ENCODE assay signal across 19 cellular contexts in the genomic region with DNA sequence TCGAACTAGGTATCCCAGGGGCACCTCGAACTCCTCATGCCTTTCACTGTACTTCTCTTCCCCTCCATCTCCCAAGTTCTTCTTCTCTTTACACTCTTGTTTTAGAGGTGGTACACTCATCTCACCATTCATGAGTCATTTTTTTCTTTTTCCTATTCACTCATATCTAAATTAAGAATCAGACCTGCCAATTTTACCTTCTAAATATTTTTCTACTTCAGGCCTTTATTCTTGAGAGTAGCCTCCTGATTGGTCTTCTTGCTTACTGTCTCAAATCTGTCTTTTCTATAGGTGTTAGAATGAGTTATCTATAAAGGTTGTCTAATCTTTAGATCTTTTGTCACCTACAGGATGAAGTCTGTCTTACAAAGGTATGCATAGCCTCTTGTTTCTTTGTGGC. TPM values are rescaled to one million over a fixed set of nuclear protein-coding genes. Genes with fewer than 3 reads are reported as not detected.
A peak's percentile ranks its signal among the peaks of the same experiment; 100 is the strongest.
DNase-seq lines count a peak whose midpoint lies in the region; ATAC-seq and TF ChIP-seq lines count a peak whose summit lies in the region.
"Had no signal": no experiment of that assay in that cellular context is flagged by ENCODE, and none has a peak within 500 bp of the region (broad histone marks: within the 10 kb centered on the region; RNA-seq: fewer than 3 reads in every experiment).

No MANE protein-coding gene starts in this region.

- H3K36me3 Mint-ChIP-seq in activated T-helper 17 cell treated with anti-CD3 and anti-CD28 coated beads, Interleukin-2, amount 50 U/mL, for 72 hours (ENCODE audit: low read depth), result no peaks in the 10 kb centered on the region

- peak; percentile 61 for ATAC-seq in GM18505 (IDR thresholded peaks at IDR 0.05; ENCODE audit: unreplicated experiment)
- ATAC-seq in GM18909 (IDR thresholded peaks at IDR 0.05; ENCODE audit: poor library complexity, unreplicated experiment), result peak; percentile 50
- ATAC-seq in HG02884 (IDR thresholded peaks at IDR 0.05; ENCODE audit: unreplicated experiment), result peak; percentile 60
- peak; percentile 88 for ATAC-seq in activated T-helper 17 cell treated with anti-CD3 and anti-CD28 coated beads, Interleukin-2, amount 50 U/mL, for 72 hours (replicated peaks)
- no peak for ATAC-seq in GM19397 (IDR thresholded peaks at IDR 0.05; ENCODE audit: unreplicated experiment)
- ATAC-seq: gastroesophageal sphincter, left ventricle myocardium superior had no signal

- H3K27ac Mint-ChIP-seq in activated T-helper 17 cell treated with anti-CD3 and anti-CD28 coated beads, Interleukin-2, amount 50 U/mL, for 72 hours, result peak overlapping the region; percentile 75
- H3K27ac Mint-ChIP-seq: progenitor cell of endocrine pancreas had no signal

- H3K4me3 Mint-ChIP-seq in activated T-helper 17 cell treated with anti-CD3 and anti-CD28 coated beads, Interleukin-2, amount 50 U/mL, for 72 hours, result peak overlapping the region; percentile 18
- H3K4me3 Mint-ChIP-seq: neural crest cell had no signal

- DNase-seq in H4 (ENCODE audit: low spot score) (no peak), NCI-H748 treated with DMSO at 0.1 percent for 48 hours (lab: John Stamatoyannopoulos, UW) (no peak)
- DNase-seq: activated gamma-delta T cell, amniotic stem cell, cortex of kidney, Kasumi-1, left ventricle myocardium superior, NCI-H1048, NCI-H187 treated with DMSO at 0.1 percent for 48 hours, SHP77, uterus had no signal

- H3K4me1 Mint-ChIP-seq in activated T-helper 17 cell treated with anti-CD3 and anti-CD28 coated beads, Interleukin-2, amount 50 U/mL, for 72 hours, result peaks cover 16% of the 10 kb centered on the region
- H3K4me1 Mint-ChIP-seq: neural crest cell had no signal

- H3K9me3 Mint-ChIP-seq in activated T-helper 17 cell treated with anti-CD3 and anti-CD28 coated beads, Interleukin-2, amount 50 U/mL, for 72 hours, result peaks cover 4% of the 10 kb centered on the region

- no peaks in the 10 kb centered on the region for H3K27me3 Mint-ChIP-seq in activated T-helper 17 cell treated with anti-CD3 and anti-CD28 coated beads, Interleukin-2, amount 50 U/mL, for 72 hours
- H3K27me3 Mint-ChIP-seq: progenitor cell of endocrine pancreas had no signal

- TF ChIP-seq POLR2A in GM18505 (IDR thresholded peaks at IDR 0.05; ENCODE audit: borderline replicate concordance, extremely low read depth, insufficient read depth, insufficient read length), result no peak

RNA-seq across cellular contexts. Expression of a gene that starts 20.7 kb away (rescaled TPM):
- 10 to 100 TPM; 16.7 to 17.3 TPM for total RNA-seq in activated T-helper 17 cell treated with anti-CD3 and anti-CD28 coated beads, Interleukin-2, amount 50 U/mL, for 72 hours
- total RNA-seq in H4 (2014; rRNA removed; shearing (Covaris generic)), result 7.6 and 7.9 TPM in 2 replicates
